Comparison of ENCODE assay signal across 10 cellular contexts in genomic region chr17:45893725-45894021, GRCh38. TPM values are rescaled to one million over a fixed set of nuclear protein-coding genes. Genes with fewer than 3 reads are reported as not detected.
DNase-seq lines count a peak whose midpoint lies in the region; ATAC-seq and TF ChIP-seq lines count a peak whose summit lies in the region.
"Had no signal": no experiment of that assay in that cellular context is flagged by ENCODE, and none has a peak within 500 bp of the region (broad histone marks: within the 10 kb centered on the region; RNA-seq: fewer than 3 reads in every experiment).

No MANE protein-coding gene starts in this region.

- ATAC-seq in effector memory CD8-positive, alpha-beta T cell (replicated peaks): no peak
- no peak for ATAC-seq in left colon
- ATAC-seq in HG03175 (IDR thresholded peaks at IDR 0.05; ENCODE audit: unreplicated experiment): no peak
- ATAC-seq in HG02840 (IDR thresholded peaks at IDR 0.05; ENCODE audit: low FRiP score, unreplicated experiment): no peak

- no peaks in the 10 kb centered on the region for H3K36me3 ChIP-seq in Loucy (ENCODE audit: insufficient read depth, low read length)
- H3K36me3 ChIP-seq in neuron (ENCODE audit: insufficient read depth, low read length): no peaks in the 10 kb centered on the region

- H3K4me2 ChIP-seq in Loucy (ENCODE audit: low read depth, low read length, poor library complexity, severe bottlenecking): peak overlapping the region; percentile 76

- H3K4me3 Mint-ChIP-seq in effector memory CD8-positive, alpha-beta T cell: peak overlapping the region; percentile 82 to 88

- H2AFZ ChIP-seq in Loucy (ENCODE audit: low read length) (peak overlapping the region; percentile 69), neuron (ENCODE audit: low read depth, low read length) (peak overlapping the region; percentile 99)

- intact Hi-C loops in left colon (cut with DNase I, micrococcal nuclease): no loop called here

- peaks cover 14 to 21% of the 10 kb centered on the region in 2 donors for H3K27me3 Mint-ChIP-seq in effector memory CD8-positive, alpha-beta T cell

- H3K4me1 ChIP-seq in Loucy (ENCODE audit: insufficient read depth, low read length, poor library complexity, severe bottlenecking): no peaks in the 10 kb centered on the region
- peaks cover 16% of the 10 kb centered on the region for H3K4me1 ChIP-seq in neuron (ENCODE audit: insufficient read depth, low read length)

- no peaks in the 10 kb centered on the region for H3F3A ChIP-seq in Loucy (ENCODE audit: low read depth)

- no peaks in the 10 kb centered on the region for H3K79me2 ChIP-seq in Loucy (ENCODE audit: insufficient read depth, low read length)

- H3K27me3 ChIP-seq in Loucy (ENCODE audit: insufficient read depth, low read length, poor library complexity, severe bottlenecking): no peaks in the 10 kb centered on the region
- peaks cover 34% of the 10 kb centered on the region for H3K27me3 ChIP-seq in neuron (ENCODE audit: insufficient read depth, low read length)

- TF ChIP-seq CTCF in C4-2B (conservative IDR thresholded peaks at IDR 0.05): no peak
- no peak for TF ChIP-seq CTCF in Loucy (conservative IDR thresholded peaks at IDR 0.05; ENCODE audit: low read length)

- H3K4me3 ChIP-seq in Loucy (ENCODE audit: low read length, poor library complexity, severe bottlenecking) (peak overlapping the region; percentile 75), neuron (ENCODE audit: low read length) (peak overlapping the region; percentile 66)

- no peaks in the 10 kb centered on the region for H4K20me1 ChIP-seq in Loucy (ENCODE audit: insufficient read depth, low read length, poor library complexity, severe bottlenecking)

- peak overlapping the region; percentile 80 for H3K27ac ChIP-seq in C4-2B

- peaks cover 12% of the 10 kb centered on the region for H3K36me3 Mint-ChIP-seq in effector memory CD8-positive, alpha-beta T cell (ENCODE audit: insufficient read depth)

- H3K4me1 Mint-ChIP-seq in effector memory CD8-positive, alpha-beta T cell (ENCODE audit: low read depth in 2 of 2): peaks cover 4 to 15% of the 10 kb centered on the region in 2 donors

- H3K9me3 ChIP-seq in Loucy (ENCODE audit: insufficient read depth, low read depth, low read length): no peaks in the 10 kb centered on the region
- no peaks in the 10 kb centered on the region for H3K9me3 ChIP-seq in neuron (ENCODE audit: low read length)

- peak overlapping the region; percentile 8 to 35 for H3K27ac Mint-ChIP-seq in effector memory CD8-positive, alpha-beta T cell

- DNase-seq in effector memory CD8-positive, alpha-beta T cell: no peak
- DNase-seq in left colon (no peak), HPDE6-E6E7 (ENCODE audit: extremely low spot score) (no peak)

- no peaks in the 10 kb centered on the region for H3K9me3 Mint-ChIP-seq in effector memory CD8-positive, alpha-beta T cell

- no peak overlapping the region for H3K9ac ChIP-seq in Loucy (ENCODE audit: low read depth, low read length, poor library complexity, severe bottlenecking)

- no peaks in the 10 kb centered on the region for H3K9me2 ChIP-seq in Loucy (replicated peaks; ENCODE audit: low read depth, low read length)

RNA-seq across cellular contexts. Expression of gene MAPT, which starts 0.7 kb away (rescaled TPM):
- 1 to 10 TPM in 1 of 2 donors, under 1 TPM in 1; 0.64 to 2.5 TPM for total RNA-seq in left colon

RNA-seq across cellular contexts. Expression of gene SPPL2C, which starts 49.0 kb away (rescaled TPM):
- total RNA-seq in left colon: not detected
- total RNA-seq: posterior vena cava; T-helper 1 cell treated with Interleukin-12 subunit alpha and Interleukin-12 subunit beta and Interleukin-4 antibody, amounts not matched to agents 30 ng/mL and 1 ng/mL, for 36 hours had no signal
